Comparison of ENCODE assay signal across 23 cellular contexts in genomic region chr9:107633375-107633774, GRCh38.
"Had no signal": no experiment of that assay in that cellular context is flagged by ENCODE, and none has a peak within 500 bp of the region (broad histone marks: within the 10 kb centered on the region; RNA-seq: fewer than 3 reads in every experiment).

No MANE protein-coding gene starts in this region.

- ATAC-seq: activated CD8-positive, alpha-beta memory T cell treated with anti-CD3 and anti-CD28 coated beads, Interleukin-2, amount 10 ng/mL, durations not matched to agents 7 days and 5 days; activated CD8-positive, alpha-beta T cell treated with anti-CD3 and anti-CD28 coated beads for 36 hours; activated naive CD8-positive, alpha-beta T cell treated with anti-CD3 and anti-CD28 coated beads, Interleukin-2, amount 50 U/mL, for 24 hours; heart right ventricle; left ventricle myocardium superior; mucosa of descending colon had no signal

- H3K9me3 ChIP-seq: esophagus squamous epithelium, heart right ventricle, mucosa of descending colon, tibial artery had no signal

- H3K36me3 Mint-ChIP-seq: activated CD8-positive, alpha-beta memory T cell treated with anti-CD3 and anti-CD28 coated beads, Interleukin-2, amount 10 ng/mL, durations not matched to agents 7 days and 5 days; activated naive CD4-positive, alpha-beta T cell treated with anti-CD3 and anti-CD28 coated beads, Interleukin-2, amount 10 ng/mL, durations not matched to agents 7 days and 5 days; memory B cell; naive B cell had no signal

- H3K36me3 ChIP-seq: esophagus squamous epithelium, heart right ventricle, tibial artery had no signal

- H3K27me3 ChIP-seq: tibial artery had no signal

- H3K27ac Mint-ChIP-seq: activated CD4-positive, alpha-beta T cell treated with anti-CD3 and anti-CD28 coated beads, Interleukin-2, amount 10 ng/mL, durations not matched to agents 7 days and 5 days; activated CD8-positive, alpha-beta memory T cell treated with anti-CD3 and anti-CD28 coated beads, Interleukin-2, amount 10 ng/mL, durations not matched to agents 7 days and 5 days; activated CD8-positive, alpha-beta T cell treated with anti-CD3 and anti-CD28 coated beads for 36 hours; activated naive CD4-positive, alpha-beta T cell treated with anti-CD3 and anti-CD28 coated beads, Interleukin-2, amount 10 ng/mL, durations not matched to agents 7 days and 5 days; activated naive CD8-positive, alpha-beta T cell treated with anti-CD3 and anti-CD28 coated beads, Interleukin-2, amount 50 U/mL, for 24 hours; memory B cell; progenitor cell of endocrine pancreas; stimulated activated naive CD8-positive, alpha-beta T cell treated with anti-CD3 and anti-CD28 coated beads, Interleukin-15, Interleukin-2, amounts not matched to agents 100 ng/mL and 50 ng/mL, for 24 hours had no signal

- H3K9me3 Mint-ChIP-seq: activated CD4-positive, alpha-beta T cell treated with anti-CD3 and anti-CD28 coated beads, Interleukin-2, amount 10 ng/mL, durations not matched to agents 7 days and 5 days; activated CD8-positive, alpha-beta T cell treated with anti-CD3 and anti-CD28 coated beads for 36 hours; activated naive CD8-positive, alpha-beta T cell treated with anti-CD3 and anti-CD28 coated beads, Interleukin-2, amount 50 U/mL, for 24 hours; memory B cell; naive B cell; stimulated activated naive CD8-positive, alpha-beta T cell treated with anti-CD3 and anti-CD28 coated beads, Interleukin-15, Interleukin-2, amounts not matched to agents 100 ng/mL and 50 ng/mL, for 24 hours had no signal

- H3K4me3 ChIP-seq: coronary artery, esophagus squamous epithelium, heart right ventricle, mucosa of descending colon, tibial artery had no signal

- DNase-seq: activated CD4-positive, alpha-beta T cell treated with anti-CD3 and anti-CD28 coated beads, Interleukin-2, amount 10 ng/mL, durations not matched to agents 7 days and 5 days; activated CD4-positive, CD25-positive, alpha-beta regulatory T cell treated with anti-CD3 and anti-CD28 coated beads, Interleukin-2, amount 50 U/mL, for 72 hours; activated CD8-positive, alpha-beta memory T cell treated with anti-CD3 and anti-CD28 coated beads, Interleukin-2, amount 10 ng/mL, durations not matched to agents 7 days and 5 days; activated CD8-positive, alpha-beta T cell treated with anti-CD3 and anti-CD28 coated beads for 36 hours; activated effector memory CD4-positive, alpha-beta T cell treated with anti-CD3 and anti-CD28 coated beads, Interleukin-2, amount 50 U/mL, for 16 hours; activated naive CD4-positive, alpha-beta T cell treated with anti-CD3 and anti-CD28 coated beads, Interleukin-2, amount 10 ng/mL, durations not matched to agents 7 days and 5 days; activated naive CD8-positive, alpha-beta T cell treated with anti-CD3 and anti-CD28 coated beads, Interleukin-2, amount 50 U/mL, for 24 hours; activated T-cell treated with anti-CD3 and anti-CD28 coated beads for 4 hours; cerebellar nuclear complex; esophagus squamous epithelium; heart right ventricle; left ventricle myocardium superior; mucosa of descending colon; naive B cell; stimulated activated CD4-positive, alpha-beta T cell treated with anti-CD3 and anti-CD28 coated beads, Interleukin-4, amount 100 ng/mL, for 24 hours; substantia nigra; SW 1271; tibial artery had no signal

- H3K4me3 Mint-ChIP-seq: activated CD4-positive, alpha-beta T cell treated with anti-CD3 and anti-CD28 coated beads, Interleukin-2, amount 10 ng/mL, durations not matched to agents 7 days and 5 days; activated CD8-positive, alpha-beta memory T cell treated with anti-CD3 and anti-CD28 coated beads, Interleukin-2, amount 10 ng/mL, durations not matched to agents 7 days and 5 days; activated CD8-positive, alpha-beta T cell treated with anti-CD3 and anti-CD28 coated beads for 36 hours; activated naive CD4-positive, alpha-beta T cell treated with anti-CD3 and anti-CD28 coated beads, Interleukin-2, amount 10 ng/mL, durations not matched to agents 7 days and 5 days; activated naive CD8-positive, alpha-beta T cell treated with anti-CD3 and anti-CD28 coated beads, Interleukin-2, amount 50 U/mL, for 24 hours; memory B cell; naive B cell; stimulated activated naive CD8-positive, alpha-beta T cell treated with anti-CD3 and anti-CD28 coated beads, Interleukin-15, Interleukin-2, amounts not matched to agents 100 ng/mL and 50 ng/mL, for 24 hours had no signal

- H3K27ac ChIP-seq: esophagus squamous epithelium, heart right ventricle, tibial artery, VCaP had no signal
